ENCODE assay signal across 1 cellular context in genomic region chr5:132238169-132238744, GRCh38.
TF ChIP-seq lines count a peak whose summit lies in the region.

No MANE protein-coding gene starts in this region.

TF ChIP-seq in K562, 482 proteins besides CTCF, POLR2A, EP300 and RAD21 (continued from another document):
- TF ChIP-seq ZNF592 (IDR thresholded peaks at IDR 0.05) (peak; percentile 63; the same call in 1 of the 2 replicates), HNRNPH1 (optimal IDR thresholded peaks at IDR 0.05; ENCODE audit: low read depth, low read length) (no peak), ZSCAN29 (IDR thresholded peaks at IDR 0.05) (no peak)
